8 cellular contexts compared by ENCODE assay signal in the genomic region with DNA sequence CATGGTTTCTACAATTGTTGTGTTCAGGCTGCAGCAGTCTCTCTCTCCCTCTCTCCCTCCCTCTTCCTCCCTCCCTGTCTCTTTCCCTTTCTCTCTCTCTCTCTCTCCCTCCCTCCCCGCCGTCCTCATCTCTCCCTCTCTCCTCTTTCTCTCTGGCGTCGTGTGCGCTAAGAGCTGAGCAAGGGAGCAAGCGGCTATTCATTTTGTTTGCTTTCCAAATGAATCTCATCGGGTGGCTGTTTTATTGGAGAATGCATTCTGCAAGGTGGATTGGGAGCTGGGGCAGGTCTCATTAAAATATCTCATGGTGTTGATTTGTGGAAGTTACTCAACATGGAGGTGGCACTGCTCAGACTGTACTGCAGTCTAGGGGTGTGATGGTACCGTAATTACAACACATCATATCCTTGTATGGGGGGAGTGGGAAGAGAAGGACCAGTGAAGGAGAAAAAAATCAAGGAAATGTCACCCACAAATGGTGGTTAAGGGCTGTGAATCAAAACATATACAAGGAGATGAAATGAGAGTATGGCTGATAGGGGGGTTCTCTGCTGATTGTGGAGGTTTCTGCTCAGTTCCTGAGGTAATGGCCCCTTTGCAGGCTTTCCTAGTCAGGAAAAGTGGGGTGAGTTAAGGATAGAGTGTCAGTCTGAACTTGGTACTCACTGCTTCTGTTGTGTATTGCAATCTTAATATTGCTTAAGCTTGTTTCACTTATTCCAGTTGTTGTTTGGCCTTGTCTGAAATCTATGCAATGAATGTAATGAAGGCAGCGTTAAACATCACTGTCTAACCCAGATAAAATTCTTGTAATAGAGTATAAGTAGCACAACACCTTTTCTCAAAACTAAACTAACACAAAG. TPM values are rescaled to one million over a fixed set of nuclear protein-coding genes. Genes with fewer than 3 reads are reported as not detected.
A peak's percentile ranks its signal among the peaks of the same experiment; 100 is the strongest.
DNase-seq lines count a peak whose midpoint lies in the region; ATAC-seq and TF ChIP-seq lines count a peak whose summit lies in the region.

No MANE protein-coding gene starts in this region.

- peaks cover 31% of the 10 kb centered on the region for H3K4me1 ChIP-seq in CD4-positive, CD25-positive, alpha-beta regulatory T cell (ENCODE audit: control insufficient read depth, insufficient read depth, low read length, poor library complexity, severe bottlenecking)
- H3K4me1 ChIP-seq in Loucy (ENCODE audit: insufficient read depth, low read length, poor library complexity, severe bottlenecking) (peaks cover 26% of the 10 kb centered on the region), adrenal gland (replicated peaks in 1 of 2) (peaks cover 19 to 33% of the 10 kb centered on the region in 2 donors), spleen (peaks cover 22 to 82% (median 43%) of the 10 kb centered on the region in 6 donors)

- no peak overlapping the region for H2AFZ ChIP-seq in Loucy (ENCODE audit: low read length)

- ATAC-seq in CD4-positive, CD25-positive, alpha-beta regulatory T cell (ENCODE audit: low read depth in 2 of 2): no peak
- ATAC-seq in GM21528 (IDR thresholded peaks at IDR 0.05; ENCODE audit: low FRiP score, unreplicated experiment): no peak

- TF ChIP-seq POLR2A in adrenal gland (IDR thresholded peaks at IDR 0.05) (peak in 1 of 2 donors; percentile 20), spleen (IDR thresholded peaks at IDR 0.05) (no peak)

- no peaks in the 10 kb centered on the region for H3K9me3 ChIP-seq in CD4-positive, CD25-positive, alpha-beta regulatory T cell (ENCODE audit: control insufficient read depth in 2 of 2, low read length in 2 of 2)
- no peaks in the 10 kb centered on the region for H3K9me3 ChIP-seq in Loucy (ENCODE audit: insufficient read depth, low read depth, low read length)
- no peaks in the 10 kb centered on the region for H3K9me3 ChIP-seq in adrenal gland (replicated peaks in 1 of 3)
- H3K9me3 ChIP-seq in iPS-18c (ENCODE audit: control insufficient read depth, insufficient read depth, low read length): no peaks in the 10 kb centered on the region
- no peaks in the 10 kb centered on the region for H3K9me3 ChIP-seq in spleen

- H3K27me3 ChIP-seq in CD4-positive, CD25-positive, alpha-beta regulatory T cell (ENCODE audit: control insufficient read depth, insufficient read depth, low read length): no peaks in the 10 kb centered on the region
- H3K27me3 ChIP-seq in Loucy (ENCODE audit: insufficient read depth, low read length, poor library complexity, severe bottlenecking) (peaks cover 6% of the 10 kb centered on the region), adrenal gland (no peaks in the 10 kb centered on the region), spleen (replicated peaks in 1 of 7) (no peaks in the 10 kb centered on the region)

- H3F3A ChIP-seq in Loucy (ENCODE audit: low read depth): no peaks in the 10 kb centered on the region

- intact Hi-C loops in adrenal gland (cut with DNase I): loop anchor here in 1 of 2 donors (5.0 kb wide), 1 partner anchor 43 kb away; no protein-coding TSS in a partner anchor
- intact Hi-C loops in spleen (cut with DNase I; ENCODE audit: low total_unique reads): no loop called here

- peak overlapping the region; percentile 99 for H3K4me2 ChIP-seq in Loucy (ENCODE audit: low read depth, low read length, poor library complexity, severe bottlenecking)

- no peaks in the 10 kb centered on the region for H3K9me2 ChIP-seq in Loucy (replicated peaks; ENCODE audit: low read depth, low read length)

- no peak for DNase-seq in CD4-positive, CD25-positive, alpha-beta regulatory T cell
- DNase-seq in adrenal gland (peak in 4 of 7 donors; percentile 42 to 54 (median 50)), spleen (no peak), NCI-H128 (lab: John Stamatoyannopoulos, UW; ENCODE audit: unreplicated experiment) (no peak), medulla oblongata (ENCODE audit: extremely low spot score) (no peak)

- H3K27ac Mint-ChIP-seq in CD4-positive, CD25-positive, alpha-beta regulatory T cell: peak overlapping the region; percentile 86 to 96 (median 89)

- H4K20me1 ChIP-seq in Loucy (ENCODE audit: insufficient read depth, low read length, poor library complexity, severe bottlenecking): peaks cover 39% of the 10 kb centered on the region

- WGBS in adrenal gland, 4 donors: 2 to 5% (median 3%) methylated on average over 9 of the region's 9 CpGs
- 8 to 13% (median 8%) methylated on average over 9 of the region's 9 CpGs for WGBS in spleen, 5 donors

- H3K27ac ChIP-seq in CD4-positive, CD25-positive, alpha-beta regulatory T cell (ENCODE audit: insufficient read depth, low read length, poor library complexity, severe bottlenecking): peak overlapping the region; percentile 76
- peak overlapping the region in 3 of 5 donors; percentile 23 to 95 (median 40) for H3K27ac ChIP-seq in adrenal gland
- peak overlapping the region in 7 of 8 donors; percentile 93 to 98 (median 97) for H3K27ac ChIP-seq in spleen

- peak overlapping the region; percentile 95 for H3K4me3 ChIP-seq in CD4-positive, CD25-positive, alpha-beta regulatory T cell (ENCODE audit: low read depth, low read length)
- peak overlapping the region; percentile 84 for H3K4me3 ChIP-seq in Loucy (ENCODE audit: low read length, poor library complexity, severe bottlenecking)
- peak overlapping the region in 2 of 4 donors; percentile 98 to 99 for H3K4me3 ChIP-seq in adrenal gland
- H3K4me3 ChIP-seq in iPS-18c (ENCODE audit: insufficient read depth, low read depth, low read length): peak overlapping the region; percentile 94
- peak overlapping the region; percentile 62 to 99 (median 94) for H3K4me3 ChIP-seq in spleen

- H3K79me2 ChIP-seq in Loucy (ENCODE audit: insufficient read depth, low read length): peaks cover 79% of the 10 kb centered on the region

- peak overlapping the region; percentile 88 to 93 (median 90) for H3K4me3 Mint-ChIP-seq in CD4-positive, CD25-positive, alpha-beta regulatory T cell

- H3K4me1 Mint-ChIP-seq in CD4-positive, CD25-positive, alpha-beta regulatory T cell: peaks cover 5 to 46% (median 35%) of the 10 kb centered on the region in 4 donors

- peak overlapping the region; percentile 95 for H3K9ac ChIP-seq in Loucy (ENCODE audit: low read depth, low read length, poor library complexity, severe bottlenecking)

- H3K27me3 Mint-ChIP-seq in CD4-positive, CD25-positive, alpha-beta regulatory T cell: peaks cover 4% of the 10 kb centered on the region

- peaks cover 17% of the 10 kb centered on the region for H3K36me3 Mint-ChIP-seq in CD4-positive, CD25-positive, alpha-beta regulatory T cell

- no peaks in the 10 kb centered on the region for H3K9me3 Mint-ChIP-seq in CD4-positive, CD25-positive, alpha-beta regulatory T cell

- H3K36me3 ChIP-seq in CD4-positive, CD25-positive, alpha-beta regulatory T cell (ENCODE audit: control insufficient read depth, insufficient read depth, low read length): peaks cover 29% of the 10 kb centered on the region
- peaks cover 27% of the 10 kb centered on the region for H3K36me3 ChIP-seq in Loucy (ENCODE audit: insufficient read depth, low read length)
- peaks cover 0 to 39% of the 10 kb centered on the region in 2 donors for H3K36me3 ChIP-seq in adrenal gland (replicated peaks in 1 of 2)
- H3K36me3 ChIP-seq in spleen: peaks cover 4 to 44% (median 35%) of the 10 kb centered on the region in 6 donors

- TF ChIP-seq CTCF in Loucy (conservative IDR thresholded peaks at IDR 0.05; ENCODE audit: low read length) (no peak), adrenal gland (IDR thresholded peaks at IDR 0.05) (no peak), spleen (IDR thresholded peaks at IDR 0.05 in 8 of 11, conservative IDR thresholded peaks at IDR 0.05 in 3 of 11) (no peak)

RNA-seq across cellular contexts. Expression of a gene that starts 2.7 kb away (rescaled TPM):
- total RNA-seq in CD4-positive, CD25-positive, alpha-beta regulatory T cell: 126 TPM
- polyA plus RNA-seq in CD4-positive, CD25-positive, alpha-beta regulatory T cell: 10 to 100 TPM in 2 of 4 donors, 1 to 10 TPM in 2; 9.3 to 10.5 (median 9.8) TPM
- total RNA-seq in adrenal gland (100 to 1,000 TPM in 1 of 8 donors, 10 to 100 TPM in 7; 47.8 to 100 (median 69.1) TPM), spleen (100 to 1,000 TPM; 101 to 154 (median 127) TPM)
- polyA plus RNA-seq in adrenal gland (100 to 1,000 TPM in 2 of 3 donors, 10 to 100 TPM in 1; 74.2 to 143 (median 128) TPM), spleen (10 to 100 TPM; 52.6 to 85.0 (median 73.3) TPM)

RNA-seq across cellular contexts. Expression of a gene that starts 15.8 kb away (rescaled TPM):
- total RNA-seq in CD4-positive, CD25-positive, alpha-beta regulatory T cell: 165 TPM
- 10 to 100 TPM; 42.5 to 46.6 (median 44.2) TPM for polyA plus RNA-seq in CD4-positive, CD25-positive, alpha-beta regulatory T cell
- 10 to 100 TPM; 36.2 to 72.4 (median 61.7) TPM for total RNA-seq in adrenal gland
- polyA plus RNA-seq in adrenal gland: 10 to 100 TPM; 36.2 to 65.1 (median 57.5) TPM
- 100 to 1,000 TPM in 1 of 7 donors, 10 to 100 TPM in 6; 67.0 to 105 (median 78.5) TPM for total RNA-seq in spleen
- polyA plus RNA-seq in spleen: 10 to 100 TPM; 20.2 to 38.9 (median 35.0) TPM

RNA-seq across cellular contexts. Expression of a gene that starts 24.1 kb away (rescaled TPM):
- 29.5 TPM for total RNA-seq in CD4-positive, CD25-positive, alpha-beta regulatory T cell
- polyA plus RNA-seq in CD4-positive, CD25-positive, alpha-beta regulatory T cell: 10 to 100 TPM in 1 of 4 donors, 1 to 10 TPM in 3; 4.9 to 10.1 (median 6.2) TPM
- total RNA-seq in adrenal gland: 10 to 100 TPM; 14.0 to 69.1 (median 41.4) TPM
- polyA plus RNA-seq in adrenal gland: 10 to 100 TPM; 34.5 to 59.0 (median 36.6) TPM
- total RNA-seq in spleen: 10 to 100 TPM in 4 of 7 donors, 1 to 10 TPM in 3; 5.5 to 15.8 (median 10.2) TPM
- 1 to 10 TPM; 3.3 to 6.4 (median 5.2) TPM for polyA plus RNA-seq in spleen

RNA-seq across cellular contexts. Expression of a gene that starts 52.8 kb away (rescaled TPM):
- total RNA-seq in CD4-positive, CD25-positive, alpha-beta regulatory T cell: 4.5 TPM
- under 1 TPM in 1 of 4 donors, not detected in 3; 0.79 TPM for polyA plus RNA-seq in CD4-positive, CD25-positive, alpha-beta regulatory T cell
- total RNA-seq in adrenal gland: 1 to 10 TPM in 7 of 8 donors, under 1 TPM in 1; 0.24 to 5.7 (median 4.0) TPM
- polyA plus RNA-seq in adrenal gland: 10 to 100 TPM in 1 of 3 donors, 1 to 10 TPM in 2; 1.7 to 18.5 (median 7.3) TPM
- 10 to 100 TPM in 2 of 7 donors, 1 to 10 TPM in 5; 5.1 to 12.7 (median 9.5) TPM for total RNA-seq in spleen
- polyA plus RNA-seq in spleen: 1 to 10 TPM; 2.9 to 5.9 (median 3.3) TPM

Comparison
In these comparisons a context has a peak if more than half of its experiments do, and no peak if none do; other contexts are left out.
1. DNase-seq: peak in adrenal gland (4 of 7); none in CD4-positive, CD25-positive, alpha-beta regulatory T cell (0 of 3), spleen (single experiment), NCI-H128 (single experiment) and medulla oblongata (single experiment).
2. H3K27ac ChIP-seq: peak in every context shown above with its lines; median percentile 97 in spleen; 76 in CD4-positive, CD25-positive, alpha-beta regulatory T cell; 40 in adrenal gland.